9 cellular contexts compared by ENCODE assay signal in the genomic region with DNA sequence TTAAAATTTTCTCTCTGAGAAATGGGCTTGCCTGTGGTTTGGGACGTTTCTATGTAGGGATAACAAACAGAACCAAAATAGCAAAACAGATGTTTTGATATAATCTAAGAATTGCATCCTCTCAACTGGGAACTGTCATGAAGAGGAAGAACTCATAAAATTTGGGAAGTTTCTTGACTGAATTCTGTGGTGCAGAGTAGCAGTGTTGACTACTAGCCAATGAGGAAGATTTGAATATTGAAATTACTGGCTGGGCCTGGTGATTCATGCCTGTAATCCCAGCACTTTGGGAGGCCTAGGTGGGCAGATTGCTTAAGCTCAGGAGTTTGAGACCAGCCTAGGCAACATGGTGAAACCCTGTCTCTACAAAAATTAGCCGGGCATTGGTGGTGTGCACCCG. TPM values are rescaled to one million over a fixed set of nuclear protein-coding genes. Genes with fewer than 3 reads are reported as not detected.
A peak's percentile ranks its signal among the peaks of the same experiment; 100 is the strongest.
DNase-seq lines count a peak whose midpoint lies in the region; ATAC-seq, FAIRE-seq and TF ChIP-seq lines count a peak whose summit lies in the region.
"Had no signal": no experiment of that assay in that cellular context is flagged by ENCODE, and none has a peak within 500 bp of the region (broad histone marks: within the 10 kb centered on the region; RNA-seq: fewer than 3 reads in every experiment).

No MANE protein-coding gene starts in this region.

- H3K4me2 ChIP-seq in endothelial cell of umbilical vein (ENCODE audit: insufficient read depth, low read length): no peak overlapping the region

- TF ChIP-seq POLR2A in Peyer's patch (IDR thresholded peaks at IDR 0.05) (no peak), endothelial cell of umbilical vein (IDR thresholded peaks at IDR 0.05; ENCODE audit: low read depth, low read length) (no peak), sigmoid colon (IDR thresholded peaks at IDR 0.05) (no peak), erythroblast (IDR thresholded peaks at IDR 0.05; ENCODE audit: low read length) (no peak)

- BruUV-seq in endothelial cell of umbilical vein (replicated peaks; lab: Mats Ljungman, UMichigan): no TSS peak

- POLR2A ChIA-PET in endothelial cell of umbilical vein (lab: Charles Lee): interaction anchor here (0.5 to 1.0 kb wide), 2 partner anchors 74 to 134 kb away, joined by 3 read pairs; no protein-coding TSS in a partner anchor

- ATAC-seq in HG02884 (IDR thresholded peaks at IDR 0.05; ENCODE audit: unreplicated experiment): no peak

- no peak overlapping the region for H3K9ac ChIP-seq in endothelial cell of umbilical vein (replicated peaks; ENCODE audit: extremely low read depth, insufficient read depth, low read length)

- CTCF ChIA-PET in endothelial cell of umbilical vein (lab: Charles Lee): interaction anchor here (1.5 to 2.9 kb wide), 8 partner anchors 11 to 151 kb away, joined by 4 to 11 read pairs (median 6); a partner anchor contains a TSS

- no peaks in the 10 kb centered on the region for H3K27me3 ChIP-seq in Peyer's patch
- no peaks in the 10 kb centered on the region for H3K27me3 ChIP-seq in endothelial cell of umbilical vein (ENCODE audit: control insufficient read depth in 2 of 2, insufficient read depth in 2 of 2, low read length in 2 of 2)
- H3K27me3 ChIP-seq in sigmoid colon: no peaks in the 10 kb centered on the region

- peaks cover 83% of the 10 kb centered on the region for H3K79me2 ChIP-seq in endothelial cell of umbilical vein (ENCODE audit: control insufficient read depth, insufficient read depth, low read length)

- H3K4me3 ChIP-seq in Peyer's patch (no peak overlapping the region), endothelial cell of umbilical vein (replicated peaks in 1 of 3; ENCODE audit: insufficient read depth in 1 of 3, low read depth in 1 of 3, low read length in 3 of 3) (no peak overlapping the region), sigmoid colon (no peak overlapping the region)

- peak overlapping the region; percentile 13 to 69 (median 64) for H3K27ac ChIP-seq in Peyer's patch
- H3K27ac ChIP-seq in endothelial cell of umbilical vein (ENCODE audit: insufficient read depth, low read depth, low read length): peak overlapping the region; percentile 56
- peak overlapping the region; percentile 65 to 74 (median 70) for H3K27ac ChIP-seq in sigmoid colon

- no peak for TF ChIP-seq EP300 in sigmoid colon (IDR thresholded peaks at IDR 0.05)

- no peaks in the 10 kb centered on the region for H3K9me3 ChIP-seq in Peyer's patch
- no peaks in the 10 kb centered on the region for H3K9me3 ChIP-seq in endothelial cell of umbilical vein (replicated peaks; ENCODE audit: control insufficient read depth, insufficient read depth, low read length)
- no peaks in the 10 kb centered on the region for H3K9me3 ChIP-seq in sigmoid colon

- 73 to 86% methylated on average over 3 of the region's 3 CpGs for WGBS in sigmoid colon, 2 donors

- DNase-seq in GF-D8 (lab: John Stamatoyannopoulos, UW) (peak; percentile 37), Peyer's patch (no peak), endothelial cell of umbilical vein (ENCODE audit: low read depth, low spot score) (no peak), sigmoid colon (no peak), putamen (ENCODE audit: low spot score) (no peak), erythroblast (lab: John Stamatoyannopoulos, UW) (no peak)
- DNase-seq: GOT3 had no signal

- no peak overlapping the region for H2AFZ ChIP-seq in endothelial cell of umbilical vein (ENCODE audit: low read depth, low read length)

- FAIRE-seq in endothelial cell of umbilical vein (lab: Jason Lieb, UNC): no peak
- FAIRE-seq: endometrium had no signal

- dilution Hi-C loops in endothelial cell of umbilical vein (cut with MboI; ENCODE audit: extremely low pct_ligation_motif_present, low sequenced_read_pairs): no loop called here

- peaks cover 0 to 15% (median 0%) of the 10 kb centered on the region in 3 donors for H3K36me3 ChIP-seq in Peyer's patch
- H3K36me3 ChIP-seq in endothelial cell of umbilical vein (ENCODE audit: control insufficient read depth in 2 of 2, extremely low read depth in 1 of 2, insufficient read depth in 2 of 2, low read length in 2 of 2): peaks cover 9 to 18% of the 10 kb centered on the region in 2 experiments
- peaks cover 0 to 16% (median 5%) of the 10 kb centered on the region in 4 donors for H3K36me3 ChIP-seq in sigmoid colon

- no peaks in the 10 kb centered on the region for H3K9me1 ChIP-seq in endothelial cell of umbilical vein (replicated peaks; ENCODE audit: control insufficient read depth, extremely low read depth, insufficient read depth, low read length)

- H3K4me1 ChIP-seq in Peyer's patch (peaks cover 7 to 59% (median 18%) of the 10 kb centered on the region in 4 donors), endothelial cell of umbilical vein (ENCODE audit: control insufficient read depth, extremely low read depth, insufficient read depth, low read length) (peaks cover 28% of the 10 kb centered on the region), sigmoid colon (peaks cover 0 to 68% (median 63%) of the 10 kb centered on the region in 4 donors)

- TF ChIP-seq CTCF in Peyer's patch (IDR thresholded peaks at IDR 0.05) (no peak), endothelial cell of umbilical vein (IDR thresholded peaks at IDR 0.05; ENCODE audit: extremely low read depth in 1 of 2, insufficient read depth in 1 of 2, low read depth in 1 of 2, low read length in 2 of 2) (no peak), sigmoid colon (IDR thresholded peaks at IDR 0.05) (no peak)

- intact Hi-C loops in endothelial cell of umbilical vein (cut with micrococcal nuclease): no loop called here
- intact Hi-C loops in sigmoid colon (cut with DNase I): loop anchor here (5.0 kb wide), 1 partner anchor 40 kb away; a partner anchor contains a TSS

- H4K20me1 ChIP-seq in endothelial cell of umbilical vein (replicated peaks; ENCODE audit: control insufficient read depth, extremely low read depth, insufficient read depth, low read length): peaks cover 10% of the 10 kb centered on the region

TF ChIP-seq in endothelial cell of umbilical vein, 7 proteins besides CTCF, POLR2A, EP300 and RAD21:
- TF ChIP-seq POLR2AphosphoS5 (IDR thresholded peaks at IDR 0.05; ENCODE audit: insufficient read depth, low read depth, low read length) (no peak), GATA2 (IDR thresholded peaks at IDR 0.05; ENCODE audit: insufficient read depth, insufficient read length, low read depth, low read length) (no peak)

RNA-seq across cellular contexts. Expression of a gene that starts 42.2 kb away (rescaled TPM):
- 10 to 100 TPM; 22.1 to 57.8 (median 36.0) TPM for total RNA-seq in Peyer's patch
- total RNA-seq in endothelial cell of umbilical vein: 49.6 and 52.8 TPM in 2 replicates
- 15.9 and 18.2 TPM in 2 replicates for polyA plus RNA-seq in endothelial cell of umbilical vein
- polyA plus RNA-seq in endothelial cell of umbilical vein (2011; cell fraction: cytosol; rRNA removed): 21.3 and 23.1 TPM in 2 replicates
- polyA plus RNA-seq in endothelial cell of umbilical vein (2011; cell fraction: nucleus; rRNA removed): 34.8 and 35.1 TPM in 2 replicates
- 23.2 and 26.3 TPM in 2 replicates for polyA plus RNA-seq in endothelial cell of umbilical vein (2012)
- polyA minus RNA-seq in endothelial cell of umbilical vein: 134 and 139 TPM in 2 replicates
- polyA minus RNA-seq in endothelial cell of umbilical vein (2011; cell fraction: cytosol; rRNA and poly(A)+ RNA removed): 12.7 TPM
- polyA minus RNA-seq in endothelial cell of umbilical vein (2011; cell fraction: nucleus; rRNA and poly(A)+ RNA removed): 38.6 and 49.6 TPM in 2 replicates
- total RNA-seq in sigmoid colon: 10 to 100 TPM; 29.6 to 35.2 (median 31.0) TPM
- 10 to 100 TPM in 1 of 3 donors, 1 to 10 TPM in 2; 4.8 to 13.5 (median 5.5) TPM for polyA plus RNA-seq in sigmoid colon
